In genomic region chr1:209815495-209815894, GRCh38 we compare ENCODE assay signal across 1 cellular context.
TF ChIP-seq lines count a peak whose summit lies in the region.

No MANE protein-coding gene starts in this region.

TF ChIP-seq in GM23338, 12 proteins besides CTCF, POLR2A, EP300 and RAD21:
- TF ChIP-seq, protein P1, sequence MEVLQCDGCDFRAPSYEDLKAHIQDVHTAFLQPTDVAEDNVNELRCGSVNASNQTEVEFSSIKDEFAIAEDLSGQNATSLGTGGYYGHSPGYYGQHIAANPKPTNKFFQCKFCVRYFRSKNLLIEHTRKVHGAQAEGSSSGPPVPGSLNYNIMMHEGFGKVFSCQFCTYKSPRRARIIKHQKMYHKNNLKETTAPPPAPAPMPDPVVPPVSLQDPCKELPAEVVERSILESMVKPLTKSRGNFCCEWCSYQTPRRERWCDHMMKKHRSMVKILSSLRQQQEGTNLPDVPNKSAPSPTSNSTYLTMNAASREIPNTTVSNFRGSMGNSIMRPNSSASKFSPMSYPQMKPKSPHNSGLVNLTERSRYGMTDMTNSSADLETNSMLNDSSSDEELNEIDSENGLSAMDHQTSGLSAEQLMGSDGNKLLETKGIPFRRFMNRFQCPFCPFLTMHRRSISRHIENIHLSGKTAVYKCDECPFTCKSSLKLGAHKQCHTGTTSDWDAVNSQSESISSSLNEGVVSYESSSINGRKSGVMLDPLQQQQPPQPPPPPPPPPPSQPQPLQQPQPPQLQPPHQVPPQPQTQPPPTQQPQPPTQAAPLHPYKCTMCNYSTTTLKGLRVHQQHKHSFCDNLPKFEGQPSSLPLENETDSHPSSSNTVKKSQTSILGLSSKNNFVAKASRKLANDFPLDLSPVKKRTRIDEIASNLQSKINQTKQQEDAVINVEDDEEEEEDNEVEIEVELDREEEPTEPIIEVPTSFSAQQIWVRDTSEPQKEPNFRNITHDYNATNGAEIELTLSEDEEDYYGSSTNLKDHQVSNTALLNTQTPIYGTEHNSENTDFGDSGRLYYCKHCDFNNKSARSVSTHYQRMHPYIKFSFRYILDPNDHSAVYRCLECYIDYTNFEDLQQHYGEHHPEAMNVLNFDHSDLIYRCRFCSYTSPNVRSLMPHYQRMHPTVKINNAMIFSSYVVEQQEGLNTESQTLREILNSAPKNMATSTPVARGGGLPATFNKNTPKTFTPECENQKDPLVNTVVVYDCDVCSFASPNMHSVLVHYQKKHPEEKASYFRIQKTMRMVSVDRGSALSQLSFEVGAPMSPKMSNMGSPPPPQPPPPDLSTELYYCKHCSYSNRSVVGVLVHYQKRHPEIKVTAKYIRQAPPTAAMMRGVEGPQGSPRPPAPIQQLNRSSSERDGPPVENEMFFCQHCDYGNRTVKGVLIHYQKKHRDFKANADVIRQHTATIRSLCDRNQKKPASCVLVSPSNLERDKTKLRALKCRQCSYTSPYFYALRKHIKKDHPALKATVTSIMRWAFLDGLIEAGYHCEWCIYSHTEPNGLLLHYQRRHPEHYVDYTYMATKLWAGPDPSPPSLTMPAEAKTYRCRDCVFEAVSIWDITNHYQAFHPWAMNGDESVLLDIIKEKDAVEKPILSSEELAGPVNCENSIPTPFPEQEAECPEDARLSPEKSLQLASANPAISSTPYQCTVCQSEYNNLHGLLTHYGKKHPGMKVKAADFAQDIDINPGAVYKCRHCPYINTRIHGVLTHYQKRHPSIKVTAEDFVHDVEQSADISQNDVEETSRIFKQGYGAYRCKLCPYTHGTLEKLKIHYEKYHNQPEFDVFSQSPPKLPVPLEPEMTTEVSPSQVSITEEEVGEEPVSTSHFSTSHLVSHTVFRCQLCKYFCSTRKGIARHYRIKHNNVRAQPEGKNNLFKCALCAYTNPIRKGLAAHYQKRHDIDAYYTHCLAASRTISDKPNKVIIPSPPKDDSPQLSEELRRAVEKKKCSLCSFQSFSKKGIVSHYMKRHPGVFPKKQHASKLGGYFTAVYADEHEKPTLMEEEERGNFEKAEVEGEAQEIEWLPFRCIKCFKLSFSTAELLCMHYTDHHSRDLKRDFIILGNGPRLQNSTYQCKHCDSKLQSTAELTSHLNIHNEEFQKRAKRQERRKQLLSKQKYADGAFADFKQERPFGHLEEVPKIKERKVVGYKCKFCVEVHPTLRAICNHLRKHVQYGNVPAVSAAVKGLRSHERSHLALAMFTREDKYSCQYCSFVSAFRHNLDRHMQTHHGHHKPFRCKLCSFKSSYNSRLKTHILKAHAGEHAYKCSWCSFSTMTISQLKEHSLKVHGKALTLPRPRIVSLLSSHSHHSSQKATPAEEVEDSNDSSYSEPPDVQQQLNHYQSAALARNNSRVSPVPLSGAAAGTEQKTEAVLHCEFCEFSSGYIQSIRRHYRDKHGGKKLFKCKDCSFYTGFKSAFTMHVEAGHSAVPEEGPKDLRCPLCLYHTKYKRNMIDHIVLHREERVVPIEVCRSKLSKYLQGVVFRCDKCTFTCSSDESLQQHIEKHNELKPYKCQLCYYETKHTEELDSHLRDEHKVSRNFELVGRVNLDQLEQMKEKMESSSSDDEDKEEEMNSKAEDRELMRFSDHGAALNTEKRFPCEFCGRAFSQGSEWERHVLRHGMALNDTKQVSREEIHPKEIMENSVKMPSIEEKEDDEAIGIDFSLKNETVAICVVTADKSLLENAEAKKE (CRISPR knock-in tag; IDR thresholded peaks at IDR 0.05), result no peak
- TF ChIP-seq, protein P2, sequence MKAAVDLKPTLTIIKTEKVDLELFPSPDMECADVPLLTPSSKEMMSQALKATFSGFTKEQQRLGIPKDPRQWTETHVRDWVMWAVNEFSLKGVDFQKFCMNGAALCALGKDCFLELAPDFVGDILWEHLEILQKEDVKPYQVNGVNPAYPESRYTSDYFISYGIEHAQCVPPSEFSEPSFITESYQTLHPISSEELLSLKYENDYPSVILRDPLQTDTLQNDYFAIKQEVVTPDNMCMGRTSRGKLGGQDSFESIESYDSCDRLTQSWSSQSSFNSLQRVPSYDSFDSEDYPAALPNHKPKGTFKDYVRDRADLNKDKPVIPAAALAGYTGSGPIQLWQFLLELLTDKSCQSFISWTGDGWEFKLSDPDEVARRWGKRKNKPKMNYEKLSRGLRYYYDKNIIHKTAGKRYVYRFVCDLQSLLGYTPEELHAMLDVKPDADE (IDR thresholded peaks at IDR 0.05), result no peak
- TF ChIP-seq POLR2AphosphoS5 (IDR thresholded peaks at IDR 0.05; ENCODE audit: low read depth) (no peak), CREB1 (CRISPR knock-in tag; IDR thresholded peaks at IDR 0.05; ENCODE audit: low read depth) (no peak), NANOG (IDR thresholded peaks at IDR 0.05; ENCODE audit: borderline replicate concordance) (no peak), STAT1 (IDR thresholded peaks at IDR 0.05; ENCODE audit: unreplicated experiment) (no peak), ZNF114 (CRISPR knock-in tag; IDR thresholded peaks at IDR 0.05) (no peak), ZNF331 (CRISPR knock-in tag; IDR thresholded peaks at IDR 0.05; ENCODE audit: low read depth) (no peak), EZH2 (IDR thresholded peaks at IDR 0.05; ENCODE audit: low read depth, unreplicated experiment) (no peak), JUNB (IDR thresholded peaks at IDR 0.05; ENCODE audit: unreplicated experiment) (no peak), EZH2phosphoT487 (IDR thresholded peaks at IDR 0.05; ENCODE audit: unreplicated experiment) (no peak)
- TF ChIP-seq, protein P3, sequence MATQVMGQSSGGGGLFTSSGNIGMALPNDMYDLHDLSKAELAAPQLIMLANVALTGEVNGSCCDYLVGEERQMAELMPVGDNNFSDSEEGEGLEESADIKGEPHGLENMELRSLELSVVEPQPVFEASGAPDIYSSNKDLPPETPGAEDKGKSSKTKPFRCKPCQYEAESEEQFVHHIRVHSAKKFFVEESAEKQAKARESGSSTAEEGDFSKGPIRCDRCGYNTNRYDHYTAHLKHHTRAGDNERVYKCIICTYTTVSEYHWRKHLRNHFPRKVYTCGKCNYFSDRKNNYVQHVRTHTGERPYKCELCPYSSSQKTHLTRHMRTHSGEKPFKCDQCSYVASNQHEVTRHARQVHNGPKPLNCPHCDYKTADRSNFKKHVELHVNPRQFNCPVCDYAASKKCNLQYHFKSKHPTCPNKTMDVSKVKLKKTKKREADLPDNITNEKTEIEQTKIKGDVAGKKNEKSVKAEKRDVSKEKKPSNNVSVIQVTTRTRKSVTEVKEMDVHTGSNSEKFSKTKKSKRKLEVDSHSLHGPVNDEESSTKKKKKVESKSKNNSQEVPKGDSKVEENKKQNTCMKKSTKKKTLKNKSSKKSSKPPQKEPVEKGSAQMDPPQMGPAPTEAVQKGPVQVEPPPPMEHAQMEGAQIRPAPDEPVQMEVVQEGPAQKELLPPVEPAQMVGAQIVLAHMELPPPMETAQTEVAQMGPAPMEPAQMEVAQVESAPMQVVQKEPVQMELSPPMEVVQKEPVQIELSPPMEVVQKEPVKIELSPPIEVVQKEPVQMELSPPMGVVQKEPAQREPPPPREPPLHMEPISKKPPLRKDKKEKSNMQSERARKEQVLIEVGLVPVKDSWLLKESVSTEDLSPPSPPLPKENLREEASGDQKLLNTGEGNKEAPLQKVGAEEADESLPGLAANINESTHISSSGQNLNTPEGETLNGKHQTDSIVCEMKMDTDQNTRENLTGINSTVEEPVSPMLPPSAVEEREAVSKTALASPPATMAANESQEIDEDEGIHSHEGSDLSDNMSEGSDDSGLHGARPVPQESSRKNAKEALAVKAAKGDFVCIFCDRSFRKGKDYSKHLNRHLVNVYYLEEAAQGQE (IDR thresholded peaks at IDR 0.05; ENCODE audit: unreplicated experiment), result no peak
